Comparison of ENCODE assay signal across 22 cellular contexts in genomic region chr11:72701466-72701865, GRCh38. TPM values are rescaled to one million over a fixed set of nuclear protein-coding genes. Genes with fewer than 3 reads are reported as not detected.
DNase-seq lines count a peak whose midpoint lies in the region; ATAC-seq and TF ChIP-seq lines count a peak whose summit lies in the region.
"Had no signal": no experiment of that assay in that cellular context is flagged by ENCODE, and none has a peak within 500 bp of the region (broad histone marks: within the 10 kb centered on the region; RNA-seq: fewer than 3 reads in every experiment).

No MANE protein-coding gene starts in this region.

- peak overlapping the region in 6 of 10 donors; percentile 31 to 54 (median 47) for H3K4me3 ChIP-seq in heart right ventricle
- H3K4me3 ChIP-seq: K562, Peyer's patch, SJCRH30 had no signal

- peak overlapping the region in 2 of 10 donors; percentile 71 to 79 for H3K27ac ChIP-seq in heart right ventricle
- peak overlapping the region; percentile 41 for H3K27ac ChIP-seq in layer of hippocampus (ENCODE audit: low read depth, low read length)
- H3K27ac ChIP-seq: 22Rv1, Peyer's patch, SJCRH30 had no signal

- no peaks in the 10 kb centered on the region for H3K9me3 ChIP-seq in heart right ventricle
- H3K9me3 ChIP-seq: BE2C, Peyer's patch, SJCRH30 had no signal

- DNase-seq in heart right ventricle (no peak), Right ventricle myocardium superior (no peak), C1 segment of cervical spinal cord (lab: John Stamatoyannopoulos, UW) (no peak), MV-4-11 (lab: John Stamatoyannopoulos, UW) (no peak)
- no peak for DNase-seq in stimulated activated CD4-positive, alpha-beta T cell treated with anti-CD3 and anti-CD28 coated beads, Interleukin-15, amount 100 ng/mL, for 24 hours
- DNase-seq: BE2C, Calu3, DMS79 treated with DMSO at 0.1 percent for 48 hours, GF-D8, Kasumi-1, NCI-H1105 treated with DMSO at 0.1 percent for 48 hours, NCI-H2029 treated with DMSO at 0.1 percent for 48 hours, NCI-H446 treated with DMSO at 0.1 percent for 48 hours, NCI-H526, OCI-M1, Peyer's patch, SJCRH30 had no signal

- peaks cover 0 to 100% (median 55%) of the 10 kb centered on the region in 9 donors for H3K36me3 ChIP-seq in heart right ventricle
- H3K36me3 ChIP-seq: BE2C, SJCRH30 had no signal

- H3K27ac Mint-ChIP-seq in brain: peak overlapping the region in 3 of 5 experiments; percentile 1 to 82 (median 25)
- peak overlapping the region; percentile 21 for H3K27ac Mint-ChIP-seq in stimulated activated memory B cell treated with anti-CD40 and anti-IgM and Interleukin-4, amounts not matched to agents 10 μg/mL and 1 μg/mL and 100 μg/mL, for 72 hours

- intact Hi-C loops in heart right ventricle (cut with DNase I) (no loop called here), Right ventricle myocardium superior (cut with DNase I) (no loop called here)

- peaks cover 39% of the 10 kb centered on the region for H3K4me1 Mint-ChIP-seq in brain
- H3K4me1 Mint-ChIP-seq in stimulated activated memory B cell treated with anti-CD40 and anti-IgM and Interleukin-4, amounts not matched to agents 10 μg/mL and 1 μg/mL and 100 μg/mL, for 72 hours: peaks cover 15% of the 10 kb centered on the region

- TF ChIP-seq CTCF in heart right ventricle (IDR thresholded peaks at IDR 0.05) (no peak), brain (conservative IDR thresholded peaks at IDR 0.05) (no peak)

- no peaks in the 10 kb centered on the region for H3K9me3 Mint-ChIP-seq in brain
- no peaks in the 10 kb centered on the region for H3K9me3 Mint-ChIP-seq in stimulated activated memory B cell treated with anti-CD40 and anti-IgM and Interleukin-4, amounts not matched to agents 10 μg/mL and 1 μg/mL and 100 μg/mL, for 72 hours

- ATAC-seq in heart right ventricle (no peak), Right ventricle myocardium superior (ENCODE audit: poor library complexity) (no peak)
- ATAC-seq in stimulated activated memory B cell treated with anti-CD40 and anti-IgM and Interleukin-4, amounts not matched to agents 10 μg/mL and 1 μg/mL and 100 μg/mL, for 72 hours: no peak
- ATAC-seq: K562 had no signal

- no peaks in the 10 kb centered on the region for H3K27me3 Mint-ChIP-seq in brain
- no peaks in the 10 kb centered on the region for H3K27me3 Mint-ChIP-seq in stimulated activated memory B cell treated with anti-CD40 and anti-IgM and Interleukin-4, amounts not matched to agents 10 μg/mL and 1 μg/mL and 100 μg/mL, for 72 hours

- H3K36me3 Mint-ChIP-seq in brain: no peaks in the 10 kb centered on the region
- peaks cover 67% of the 10 kb centered on the region for H3K36me3 Mint-ChIP-seq in stimulated activated memory B cell treated with anti-CD40 and anti-IgM and Interleukin-4, amounts not matched to agents 10 μg/mL and 1 μg/mL and 100 μg/mL, for 72 hours

- peaks cover 3 to 50% (median 16%) of the 10 kb centered on the region in 9 donors for H3K4me1 ChIP-seq in heart right ventricle
- H3K4me1 ChIP-seq: Peyer's patch had no signal

- H3K27me3 ChIP-seq in heart right ventricle (no peaks in the 10 kb centered on the region), layer of hippocampus (ENCODE audit: control insufficient read depth, insufficient read depth, low read length) (no peaks in the 10 kb centered on the region)
- H3K27me3 ChIP-seq: BE2C, Peyer's patch, SJCRH30 had no signal

- 89 to 96% methylated on average over 10 of the region's 10 CpGs for WGBS in heart right ventricle, 2 donors

- peak overlapping the region in 1 of 5 experiments; percentile 24 for H3K4me3 Mint-ChIP-seq in brain
- no peak overlapping the region for H3K4me3 Mint-ChIP-seq in stimulated activated memory B cell treated with anti-CD40 and anti-IgM and Interleukin-4, amounts not matched to agents 10 μg/mL and 1 μg/mL and 100 μg/mL, for 72 hours

RNA-seq across cellular contexts. Expression of gene PDE2A, which starts 27.2 kb away (rescaled TPM):
- total RNA-seq in heart right ventricle (10 to 100 TPM; 10.4 to 44.4 (median 30.2) TPM), Right ventricle myocardium superior (38.5 TPM)
- polyA plus RNA-seq in heart right ventricle (10 to 100 TPM; 28.4 to 47.6 TPM), brain (ENCODE audit: insufficient read depth, low read depth, low replicate concordance) (26.1 TPM)

RNA-seq across cellular contexts. Expression of gene ARAP1, which starts 50.7 kb away (rescaled TPM):
- total RNA-seq in heart right ventricle (10 to 100 TPM; 30.4 to 68.3 (median 40.8) TPM), Right ventricle myocardium superior (58.0 TPM)
- polyA plus RNA-seq in heart right ventricle (10 to 100 TPM; 35.8 to 58.7 TPM), brain (ENCODE audit: insufficient read depth, low read depth, low replicate concordance) (36.6 TPM)
